Comparison of ENCODE assay signal across 10 cellular contexts in the genomic region with DNA sequence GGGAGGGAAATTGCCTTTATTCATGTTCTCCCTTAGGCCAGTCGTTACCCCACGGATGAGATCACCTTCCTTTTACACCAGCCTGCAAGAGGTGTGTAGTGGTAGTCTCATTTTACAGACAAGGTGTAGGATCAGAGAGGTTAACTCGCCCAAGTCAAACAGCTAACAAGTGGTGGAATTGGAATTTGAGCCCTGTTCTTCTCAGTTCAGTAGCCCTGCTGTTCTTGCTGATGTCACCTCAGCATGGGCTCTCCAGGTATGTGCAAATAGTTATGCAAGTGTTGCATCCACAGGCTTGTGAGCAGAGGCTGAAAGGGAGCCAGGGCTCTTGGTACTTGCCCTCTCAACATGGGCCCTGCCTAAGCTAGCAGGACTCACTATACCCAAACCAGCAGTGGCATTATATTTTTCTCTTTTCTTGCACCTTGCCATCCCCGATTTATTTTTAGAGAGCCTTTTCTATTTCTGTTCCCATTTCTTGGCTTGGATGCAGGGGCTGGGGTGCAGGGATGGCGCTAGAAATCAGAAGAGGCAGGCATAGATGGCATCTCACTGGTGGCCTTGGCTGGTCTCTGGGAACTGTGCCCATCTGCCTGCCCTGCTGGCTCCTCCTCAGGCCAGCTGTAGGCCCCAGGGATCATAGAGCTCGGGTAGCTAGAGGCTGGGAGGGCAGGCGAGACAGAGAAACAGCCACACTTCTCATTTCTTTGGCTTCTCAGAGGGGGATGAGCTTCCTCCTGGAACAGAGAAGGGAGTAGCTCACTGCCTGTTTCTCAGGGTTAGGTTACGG.
DNase-seq lines count a peak whose midpoint lies in the region; ATAC-seq and TF ChIP-seq lines count a peak whose summit lies in the region.
"Had no signal": no experiment of that assay in that cellular context is flagged by ENCODE, and none has a peak within 500 bp of the region (broad histone marks: within the 10 kb centered on the region; RNA-seq: fewer than 3 reads in every experiment).

No MANE protein-coding gene starts in this region.

- in situ Hi-C loops in KBM-7 (cut with MboI; ENCODE audit: low pct_unique_long_range_greater_than_20kb, low sequenced_read_pairs), result no loop called here

- no peaks in the 10 kb centered on the region for H3K27me3 Mint-ChIP-seq in memory B cell

- peaks cover 18% of the 10 kb centered on the region for H3K4me1 ChIP-seq in ACC112 (ENCODE audit: control insufficient read depth, insufficient read depth, low read length, unreplicated experiment)
- H3K4me1 ChIP-seq: SJSA1 had no signal

- peak overlapping the region; percentile 20; the same call in 1 of the 2 replicates for H3K27ac ChIP-seq in ACC112 (ENCODE audit: low read depth, low read length)
- H3K27ac ChIP-seq: SJSA1 had no signal

- H3K4me3 Mint-ChIP-seq in memory B cell, result no peak overlapping the region

- H3K4me1 Mint-ChIP-seq in memory B cell, result peaks cover 41% of the 10 kb centered on the region

- DNase-seq in MV-4-11 (lab: John Stamatoyannopoulos, UW) (peak; percentile 14), epithelial cell of esophagus (ENCODE audit: low read depth) (peak; percentile 85), memory B cell (ENCODE audit: low spot score in 2 of 2) (no peak), NCI-H1105 treated with DMSO at 0.1 percent for 48 hours (lab: John Stamatoyannopoulos, UW) (no peak), NCI-H187 (lab: John Stamatoyannopoulos, UW) (no peak), KBM-7 (no peak)
- DNase-seq: DND-41 had no signal

- H3K4me3 ChIP-seq in ACC112 (ENCODE audit: low read depth, low read length), result no peak overlapping the region
- no peak overlapping the region for H3K4me3 ChIP-seq in epithelial cell of esophagus (ENCODE audit: low read length)
- H3K4me3 ChIP-seq: SJSA1 had no signal

- no peaks in the 10 kb centered on the region for H3K27me3 ChIP-seq in ACC112 (ENCODE audit: insufficient read depth, low read length)
- H3K27me3 ChIP-seq: SJSA1 had no signal

- H3K79me2 ChIP-seq in ACC112 (ENCODE audit: control insufficient read depth, insufficient read depth, low read length, unreplicated experiment), result peaks cover 27% of the 10 kb centered on the region

- H3K36me3 Mint-ChIP-seq in memory B cell, result peaks cover 34% of the 10 kb centered on the region

- no peak for TF ChIP-seq CTCF in epithelial cell of esophagus (IDR thresholded peaks at IDR 0.05; ENCODE audit: insufficient read depth, low read depth, low read length, missing control alignments)

- H3K36me3 ChIP-seq in ACC112 (ENCODE audit: insufficient read depth, low read length), result peaks cover 10% of the 10 kb centered on the region

- no peaks in the 10 kb centered on the region for H3K9me3 Mint-ChIP-seq in memory B cell

- ATAC-seq in memory B cell (ENCODE audit: low read depth), result no peak
- no peak for ATAC-seq in GM21528 (IDR thresholded peaks at IDR 0.05; ENCODE audit: low FRiP score, unreplicated experiment)

- H2AFZ ChIP-seq in ACC112 (ENCODE audit: low read length, unreplicated experiment), result no peak overlapping the region

- peak overlapping the region; percentile 50 for H3K27ac Mint-ChIP-seq in memory B cell

Comparison
In these comparisons a context has a peak if more than half of its experiments do, and no peak if none do; other contexts are left out.
1. DNase-seq: peak in MV-4-11 (single experiment) and epithelial cell of esophagus (single experiment); none in memory B cell (0 of 2), NCI-H1105 treated with DMSO at 0.1 percent for 48 hours (single experiment), NCI-H187 (0 of 2) and KBM-7 (single experiment).